Comparison of ENCODE assay signal across 16 cellular contexts in genomic region chr20:63679799-63680305, GRCh38. TPM values are rescaled to one million over a fixed set of nuclear protein-coding genes. Genes with fewer than 3 reads are reported as not detected.
A peak's percentile ranks its signal among the peaks of the same experiment; 100 is the strongest.
DNase-seq lines count a peak whose midpoint lies in the region; ATAC-seq and TF ChIP-seq lines count a peak whose summit lies in the region.
"Had no signal": no experiment of that assay in that cellular context is flagged by ENCODE, and none has a peak within 500 bp of the region (broad histone marks: within the 10 kb centered on the region; RNA-seq: fewer than 3 reads in every experiment).

No MANE protein-coding gene starts in this region.

- intact Hi-C loops in dorsolateral prefrontal cortex (cut with DNase I), result loop anchor here in 1 of 2 donors (10.0 kb wide), 1 partner anchor 365 kb away; the partner anchor contains the start of gene SOX18
- intact Hi-C loops in heart right ventricle (cut with DNase I), result no loop called here

- WGBS in heart right ventricle, 2 donors, result 93 to 95% methylated on average over 19 of the region's 19 CpGs

- no peak overlapping the region for H3K4me3 ChIP-seq in RWPE2 (ENCODE audit: severe bottlenecking)
- no peak overlapping the region for H3K4me3 ChIP-seq in dorsolateral prefrontal cortex
- no peak overlapping the region for H3K4me3 ChIP-seq in heart right ventricle
- H3K4me3 ChIP-seq: GM23338 had no signal

- H3K4me1 ChIP-seq in RWPE2 (ENCODE audit: insufficient read depth, poor library complexity, severe bottlenecking), result peaks cover 26% of the 10 kb centered on the region
- H3K4me1 ChIP-seq in heart right ventricle, result peaks cover 10 to 27% (median 21%) of the 10 kb centered on the region in 9 donors

- TF ChIP-seq CTCF in RWPE2 (IDR thresholded peaks at IDR 0.05; ENCODE audit: poor library complexity, severe bottlenecking) (no peak), dorsolateral prefrontal cortex (IDR thresholded peaks at IDR 0.05 in 54 of 56, conservative IDR thresholded peaks at IDR 0.05 in 2 of 56; ENCODE audit: low read depth in 1 of 56, partially characterized antibody in 56 of 56) (no peak), heart right ventricle (IDR thresholded peaks at IDR 0.05) (no peak)

- peak overlapping the region; percentile 96 for H3K27ac ChIP-seq in RWPE2 (ENCODE audit: poor library complexity, severe bottlenecking)
- peak overlapping the region in 43 of 59 donors; percentile 7 to 90 (median 54) for H3K27ac ChIP-seq in dorsolateral prefrontal cortex
- H3K27ac ChIP-seq in heart right ventricle, result no peak overlapping the region

- H3K9me3 ChIP-seq in RWPE2 (ENCODE audit: severe bottlenecking) (no peaks in the 10 kb centered on the region), heart right ventricle (no peaks in the 10 kb centered on the region)
- H3K9me3 ChIP-seq: SK-N-SH had no signal

- ATAC-seq in RWPE2 (ENCODE audit: low read depth) (no peak), heart right ventricle (no peak), GM19035 (IDR thresholded peaks at IDR 0.05; ENCODE audit: unreplicated experiment) (no peak)
- ATAC-seq: GM23338 had no signal

- DNase-seq in RWPE2 (ENCODE audit: low spot score), result peak; percentile 81
- peak in 3 of 10 donors; percentile 45 to 54 (median 52) for DNase-seq in dorsolateral prefrontal cortex
- no peak for DNase-seq in heart right ventricle
- no peak for DNase-seq in effector CD4-positive, alpha-beta T cell
- DNase-seq: ACHN; C1 segment of cervical spinal cord; CD8-positive, alpha-beta memory T cell; NCI-H1417; NCI-H187 treated with DMSO at 0.1 percent for 48 hours; NCI-H2227 treated with DMSO at 0.1 percent for 48 hours; NCI-H510A treated with DMSO at 0.1 percent for 48 hours; NCI-H774; SHP77 treated with DMSO at 0.1 percent for 48 hours; SK-N-SH had no signal

- H3K27me3 ChIP-seq in RWPE2 (ENCODE audit: insufficient read depth, poor library complexity, severe bottlenecking) (no peaks in the 10 kb centered on the region), dorsolateral prefrontal cortex (no peaks in the 10 kb centered on the region), heart right ventricle (no peaks in the 10 kb centered on the region)

- peaks cover 52% of the 10 kb centered on the region for H3K36me3 ChIP-seq in RWPE2 (ENCODE audit: low read depth)
- peaks cover 0 to 54% (median 24%) of the 10 kb centered on the region in 9 donors for H3K36me3 ChIP-seq in heart right ventricle

RNA-seq across cellular contexts. Expression of gene TNFRSF6B, which starts 16.6 kb away (rescaled TPM):
- 10 to 100 TPM in 54 of 120 experiments, 1 to 10 TPM in 59, under 1 TPM in 3, not detected in 4; 0.70 to 53.7 (median 9.1) TPM for total RNA-seq in dorsolateral prefrontal cortex
- total RNA-seq in heart right ventricle, result 1 to 10 TPM in 4 of 10 donors, under 1 TPM in 6; 0.26 to 5.1 (median 0.57) TPM
- polyA plus RNA-seq in heart right ventricle, result 10 to 100 TPM; 11.7 to 12.5 TPM
- total RNA-seq: CD8-positive, alpha-beta memory T cell had no signal
- polyA plus RNA-seq: GM23338 had no signal

RNA-seq across cellular contexts. Expression of gene RTEL1, which starts 21.7 kb away (rescaled TPM):
- total RNA-seq in dorsolateral prefrontal cortex (10 to 100 TPM; 24.4 to 94.5 (median 44.5) TPM), heart right ventricle (10 to 100 TPM in 5 of 10 donors, 1 to 10 TPM in 5; 6.1 to 14.5 (median 10.3) TPM)
- 10 to 100 TPM in 1 of 2 donors, 1 to 10 TPM in 1; 5.3 to 18.8 TPM for polyA plus RNA-seq in heart right ventricle

RNA-seq across cellular contexts. Expression of gene STMN3, which starts 26.6 kb away (rescaled TPM):
- total RNA-seq in dorsolateral prefrontal cortex (100 to 1,000 TPM; 107 to 445 (median 317) TPM), heart right ventricle (1 to 10 TPM; 1.7 to 9.9 (median 3.9) TPM)
- 1 to 10 TPM; 9.7 TPM for polyA plus RNA-seq in heart right ventricle

RNA-seq across cellular contexts. Expression of gene ARFRP1, which starts 27.9 kb away (rescaled TPM):
- total RNA-seq in dorsolateral prefrontal cortex, result 10 to 100 TPM; 37.8 to 65.5 (median 48.4) TPM
- total RNA-seq in heart right ventricle, result 10 to 100 TPM; 34.9 to 51.6 (median 38.8) TPM
- 10 to 100 TPM; 43.2 to 59.1 TPM for polyA plus RNA-seq in heart right ventricle

RNA-seq across cellular contexts. Expression of gene ZGPAT, which starts 28.0 kb away (rescaled TPM):
- 10 to 100 TPM; 18.4 to 46.9 (median 28.4) TPM for total RNA-seq in dorsolateral prefrontal cortex
- 10 to 100 TPM; 11.8 to 21.7 (median 14.7) TPM for total RNA-seq in heart right ventricle
- 10 to 100 TPM; 26.5 to 44.7 TPM for polyA plus RNA-seq in heart right ventricle

Comparison
In these comparisons a context has a peak if more than half of its experiments do, and no peak if none do; other contexts are left out.
1. H3K27ac ChIP-seq: peak in RWPE2 (single experiment) and dorsolateral prefrontal cortex (43 of 59); none in heart right ventricle (0 of 10).
2. RNA of gene STMN3, which starts 26.6 kb away (total RNA-seq): 107 to 445 TPM in dorsolateral prefrontal cortex; 1.7 to 9.9 TPM in heart right ventricle; every median in the first group is over 4 times any median in the second.